In genomic region chr10:122157451-122157850, GRCh38 we compare ENCODE assay signal across 27 cellular contexts.
DNase-seq lines count a peak whose midpoint lies in the region; ATAC-seq, FAIRE-seq and TF ChIP-seq lines count a peak whose summit lies in the region.
"Had no signal": no experiment of that assay in that cellular context is flagged by ENCODE, and none has a peak within 500 bp of the region (broad histone marks: within the 10 kb centered on the region; RNA-seq: fewer than 3 reads in every experiment).

No MANE protein-coding gene starts in this region.

- H3K4me1 ChIP-seq in fibroblast of lung (ENCODE audit: control insufficient read depth, extremely low read depth, insufficient read depth, low read length): peaks cover 7% of the 10 kb centered on the region

- no peak overlapping the region for H3K27ac Mint-ChIP-seq in neural crest cell (ENCODE audit: unreplicated experiment)
- H3K27ac Mint-ChIP-seq in stimulated activated naive CD8-positive, alpha-beta T cell treated with anti-CD3 and anti-CD28 coated beads, Interleukin-15, amount 100 ng/mL, for 72 hours: no peak overlapping the region
- H3K27ac Mint-ChIP-seq: CD4-positive, alpha-beta memory T cell had no signal

- no peak overlapping the region for H2AFZ ChIP-seq in fibroblast of lung (ENCODE audit: low read length)

- H3K4me2 ChIP-seq in fibroblast of lung (ENCODE audit: extremely low read depth, insufficient read depth, low read length): no peak overlapping the region

- TF ChIP-seq CTCF in fibroblast of lung (conservative IDR thresholded peaks at IDR 0.05 in 1 of 2, IDR thresholded peaks at IDR 0.05 in 1 of 2; ENCODE audit: low read depth in 1 of 2, low read length in 2 of 2) (no peak), neural crest cell (conservative IDR thresholded peaks at IDR 0.05) (no peak)

- peaks cover 2% of the 10 kb centered on the region for H3K36me3 Mint-ChIP-seq in neural crest cell (ENCODE audit: low read depth)
- H3K36me3 Mint-ChIP-seq: CD4-positive, alpha-beta memory T cell had no signal

- H3K4me1 Mint-ChIP-seq in neural crest cell: peaks cover 46% of the 10 kb centered on the region
- H3K4me1 Mint-ChIP-seq in stimulated activated naive CD8-positive, alpha-beta T cell treated with anti-CD3 and anti-CD28 coated beads, Interleukin-15, amount 100 ng/mL, for 72 hours: no peaks in the 10 kb centered on the region
- H3K4me1 Mint-ChIP-seq: CD4-positive, alpha-beta memory T cell had no signal

- no peaks in the 10 kb centered on the region for H3K9me3 Mint-ChIP-seq in neural crest cell
- H3K9me3 Mint-ChIP-seq in stimulated activated naive CD8-positive, alpha-beta T cell treated with anti-CD3 and anti-CD28 coated beads, Interleukin-15, amount 100 ng/mL, for 72 hours: no peaks in the 10 kb centered on the region

- H3K9ac ChIP-seq in fibroblast of lung (ENCODE audit: insufficient read depth, low read length): no peak overlapping the region

- no peak overlapping the region for H3K4me3 ChIP-seq in fibroblast of lung (replicated peaks in 1 of 4; ENCODE audit: control extremely low read depth in 1 of 4, insufficient read depth in 1 of 4, low read depth in 3 of 4, low read length in 4 of 4)
- H3K4me3 ChIP-seq: K562 had no signal

- peak; percentile 60 for DNase-seq in dermis blood vessel endothelial cell
- peak; percentile 29 to 30 for DNase-seq in fibroblast of lung (ENCODE audit: low read depth in 2 of 2)
- DNase-seq in neural crest cell (ENCODE audit: low read depth, low spot score): no peak
- DNase-seq in urothelium cell line (ENCODE audit: low spot score): no peak
- DNase-seq in stimulated activated naive CD8-positive, alpha-beta T cell treated with anti-CD3 and anti-CD28 coated beads, Interleukin-15, amount 100 ng/mL, for 72 hours: no peak
- DNase-seq: C1 segment of cervical spinal cord; CD4-positive, alpha-beta memory T cell; COR-L47; DMS53; Kasumi-1; MV-4-11; NCI-H1105; NCI-H1436 treated with DMSO at 0.1 percent for 48 hours; NCI-H1930; NCI-H2107; NCI-H446; NCI-H526; NCI-H82; NK-92 treated with Interleukin-12 subunit alpha and Interleukin-12 subunit beta, amount 100 ng/mL, for 24 hours; PC-3 had no signal

- no peaks in the 10 kb centered on the region for H3K27me3 Mint-ChIP-seq in neural crest cell (ENCODE audit: low read depth)
- peaks cover 59% of the 10 kb centered on the region for H3K27me3 Mint-ChIP-seq in stimulated activated naive CD8-positive, alpha-beta T cell treated with anti-CD3 and anti-CD28 coated beads, Interleukin-15, amount 100 ng/mL, for 72 hours

- H3K9me3 ChIP-seq in fibroblast of lung (ENCODE audit: control insufficient read depth, insufficient read depth, low read depth, low read length): no peaks in the 10 kb centered on the region

- no peaks in the 10 kb centered on the region for H3K27me3 ChIP-seq in fibroblast of lung (ENCODE audit: control insufficient read depth, insufficient read depth, low read length)

- H3K36me3 ChIP-seq in fibroblast of lung (ENCODE audit: control insufficient read depth, insufficient read depth, low read length): no peaks in the 10 kb centered on the region

- ATAC-seq in GM18870 (IDR thresholded peaks at IDR 0.05; ENCODE audit: unreplicated experiment) (no peak), GM21723 (IDR thresholded peaks at IDR 0.05; ENCODE audit: unreplicated experiment) (no peak)
- no peak for ATAC-seq in stimulated activated naive CD8-positive, alpha-beta T cell treated with anti-CD3 and anti-CD28 coated beads, Interleukin-15, amount 100 ng/mL, for 72 hours
- ATAC-seq: HCT116, HepG2, K562, PC-3, SK-N-SH treated with all-trans-retinoic acid at 6 μM for 48 hours had no signal

- no peaks in the 10 kb centered on the region for H4K20me1 ChIP-seq in fibroblast of lung (ENCODE audit: control insufficient read depth, extremely low read depth, insufficient read depth, low read length)

- H3K27ac ChIP-seq in fibroblast of lung (ENCODE audit: insufficient read depth, low read length): no peak overlapping the region

- H3K4me3 Mint-ChIP-seq in neural crest cell: peak overlapping the region; percentile 18
- H3K4me3 Mint-ChIP-seq in stimulated activated naive CD8-positive, alpha-beta T cell treated with anti-CD3 and anti-CD28 coated beads, Interleukin-15, amount 100 ng/mL, for 72 hours: no peak overlapping the region
- H3K4me3 Mint-ChIP-seq: CD4-positive, alpha-beta memory T cell had no signal

- no peaks in the 10 kb centered on the region for H3K79me2 ChIP-seq in fibroblast of lung (ENCODE audit: control insufficient read depth, insufficient read depth, low read length)

- no peak for FAIRE-seq in urothelium cell line (lab: Jason Lieb, UNC)
- FAIRE-seq: G401.6, HepG2, K562 had no signal

Comparison
In these comparisons a context has a peak if more than half of its experiments do, and no peak if none do; other contexts are left out.
1. DNase-seq: peak in dermis blood vessel endothelial cell (single experiment) and fibroblast of lung (2 of 2); none in neural crest cell (single experiment), urothelium cell line (single experiment) and stimulated activated naive CD8-positive, alpha-beta T cell treated with anti-CD3 and anti-CD28 coated beads, Interleukin-15, amount 100 ng/mL, for 72 hours (0 of 2).